In genomic region chr18:39241534-39241933, GRCh38 we compare ENCODE assay signal across 1 cellular context.
TF ChIP-seq lines count a peak whose summit lies in the region.

No MANE protein-coding gene starts in this region.

TF ChIP-seq in HepG2, 621 proteins besides CTCF, POLR2A, EP300 and RAD21 (continued from another document and continues in another):
- TF ChIP-seq, protein P1, sequence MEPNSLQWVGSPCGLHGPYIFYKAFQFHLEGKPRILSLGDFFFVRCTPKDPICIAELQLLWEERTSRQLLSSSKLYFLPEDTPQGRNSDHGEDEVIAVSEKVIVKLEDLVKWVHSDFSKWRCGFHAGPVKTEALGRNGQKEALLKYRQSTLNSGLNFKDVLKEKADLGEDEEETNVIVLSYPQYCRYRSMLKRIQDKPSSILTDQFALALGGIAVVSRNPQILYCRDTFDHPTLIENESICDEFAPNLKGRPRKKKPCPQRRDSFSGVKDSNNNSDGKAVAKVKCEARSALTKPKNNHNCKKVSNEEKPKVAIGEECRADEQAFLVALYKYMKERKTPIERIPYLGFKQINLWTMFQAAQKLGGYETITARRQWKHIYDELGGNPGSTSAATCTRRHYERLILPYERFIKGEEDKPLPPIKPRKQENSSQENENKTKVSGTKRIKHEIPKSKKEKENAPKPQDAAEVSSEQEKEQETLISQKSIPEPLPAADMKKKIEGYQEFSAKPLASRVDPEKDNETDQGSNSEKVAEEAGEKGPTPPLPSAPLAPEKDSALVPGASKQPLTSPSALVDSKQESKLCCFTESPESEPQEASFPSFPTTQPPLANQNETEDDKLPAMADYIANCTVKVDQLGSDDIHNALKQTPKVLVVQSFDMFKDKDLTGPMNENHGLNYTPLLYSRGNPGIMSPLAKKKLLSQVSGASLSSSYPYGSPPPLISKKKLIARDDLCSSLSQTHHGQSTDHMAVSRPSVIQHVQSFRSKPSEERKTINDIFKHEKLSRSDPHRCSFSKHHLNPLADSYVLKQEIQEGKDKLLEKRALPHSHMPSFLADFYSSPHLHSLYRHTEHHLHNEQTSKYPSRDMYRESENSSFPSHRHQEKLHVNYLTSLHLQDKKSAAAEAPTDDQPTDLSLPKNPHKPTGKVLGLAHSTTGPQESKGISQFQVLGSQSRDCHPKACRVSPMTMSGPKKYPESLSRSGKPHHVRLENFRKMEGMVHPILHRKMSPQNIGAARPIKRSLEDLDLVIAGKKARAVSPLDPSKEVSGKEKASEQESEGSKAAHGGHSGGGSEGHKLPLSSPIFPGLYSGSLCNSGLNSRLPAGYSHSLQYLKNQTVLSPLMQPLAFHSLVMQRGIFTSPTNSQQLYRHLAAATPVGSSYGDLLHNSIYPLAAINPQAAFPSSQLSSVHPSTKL (CRISPR knock-in tag; IDR thresholded peaks at IDR 0.05), result peak; percentile 94
- TF ChIP-seq RBM39 (IDR thresholded peaks at IDR 0.05; ENCODE audit: low read depth, low read length, poor library complexity, severe bottlenecking) (no peak), MTA3 (CRISPR knock-in tag; IDR thresholded peaks at IDR 0.05) (no peak), FOXC1 (CRISPR knock-in tag; IDR thresholded peaks at IDR 0.05; ENCODE audit: borderline replicate concordance) (no peak), ZFP37 (CRISPR knock-in tag; IDR thresholded peaks at IDR 0.05; ENCODE audit: borderline replicate concordance) (no peak), TCF12 (IDR thresholded peaks at IDR 0.05) (no peak), TCF12 (CRISPR knock-in tag; IDR thresholded peaks at IDR 0.05) (no peak), ZNF44 (CRISPR knock-in tag; IDR thresholded peaks at IDR 0.05) (no peak), HNF4G (IDR thresholded peaks at IDR 0.05; ENCODE audit: borderline replicate concordance, low read depth, low read length) (peak; percentile 85), HNF4G (CRISPR knock-in tag; IDR thresholded peaks at IDR 0.05; ENCODE audit: borderline replicate concordance, low read depth) (no peak), ETV5 (CRISPR knock-in tag; IDR thresholded peaks at IDR 0.05; ENCODE audit: borderline replicate concordance) (no peak), MXD4 (CRISPR knock-in tag; IDR thresholded peaks at IDR 0.05) (no peak), TFDP2 (CRISPR knock-in tag; IDR thresholded peaks at IDR 0.05) (no peak), GTF2F1 (IDR thresholded peaks at IDR 0.05; ENCODE audit: low read length) (no peak), YEATS4 (CRISPR knock-in tag; IDR thresholded peaks at IDR 0.05; ENCODE audit: borderline replicate concordance) (no peak), MAFK (conservative IDR thresholded peaks at IDR 0.05 in 1 of 2, IDR thresholded peaks at IDR 0.05 in 1 of 2; ENCODE audit: low read length in 2 of 2) (no peak), ATAD3A (CRISPR knock-in tag; IDR thresholded peaks at IDR 0.05) (no peak), AHR (CRISPR knock-in tag; IDR thresholded peaks at IDR 0.05) (no peak), MAF1 (CRISPR knock-in tag; IDR thresholded peaks at IDR 0.05; ENCODE audit: borderline replicate concordance) (no peak), HNF1A (IDR thresholded peaks at IDR 0.05; ENCODE audit: low read depth) (no peak), HNF1A (CRISPR knock-in tag; IDR thresholded peaks at IDR 0.05; ENCODE audit: borderline replicate concordance) (peak; percentile 32; the same call in 1 of the 2 replicates), ZFP36L1 (CRISPR knock-in tag; IDR thresholded peaks at IDR 0.05) (no peak), TBX3 (IDR thresholded peaks at IDR 0.05; ENCODE audit: borderline replicate concordance) (peak; percentile 79; the same call in 1 of the 2 replicates), FOXO1 (CRISPR knock-in tag; IDR thresholded peaks at IDR 0.05) (peak; percentile 70; the same call in 1 of the 2 replicates), TP53 (CRISPR knock-in tag; conservative IDR thresholded peaks at IDR 0.05) (no peak), ZNF235 (CRISPR knock-in tag; IDR thresholded peaks at IDR 0.05; ENCODE audit: borderline replicate concordance) (no peak), ZBTB20 (CRISPR knock-in tag; IDR thresholded peaks at IDR 0.05; ENCODE audit: borderline replicate concordance, low read depth) (peak; percentile 93; the same call in 1 of the 2 replicates), FOXK1 (CRISPR knock-in tag; IDR thresholded peaks at IDR 0.05; ENCODE audit: borderline replicate concordance, low read depth) (peak; percentile 28; the same call in 1 of the 2 replicates), ZNF3 (CRISPR knock-in tag; IDR thresholded peaks at IDR 0.05) (no peak), PITX1 (CRISPR knock-in tag; IDR thresholded peaks at IDR 0.05) (no peak), ZNF546 (CRISPR knock-in tag; conservative IDR thresholded peaks at IDR 0.05) (no peak), TFDP1 (CRISPR knock-in tag; IDR thresholded peaks at IDR 0.05; ENCODE audit: borderline replicate concordance) (no peak), ZNF136 (CRISPR knock-in tag; IDR thresholded peaks at IDR 0.05; ENCODE audit: low read depth) (no peak), SOX6 (IDR thresholded peaks at IDR 0.05) (no peak), SOX6 (CRISPR knock-in tag; IDR thresholded peaks at IDR 0.05) (peak; percentile 95)
- TF ChIP-seq, protein P2, sequence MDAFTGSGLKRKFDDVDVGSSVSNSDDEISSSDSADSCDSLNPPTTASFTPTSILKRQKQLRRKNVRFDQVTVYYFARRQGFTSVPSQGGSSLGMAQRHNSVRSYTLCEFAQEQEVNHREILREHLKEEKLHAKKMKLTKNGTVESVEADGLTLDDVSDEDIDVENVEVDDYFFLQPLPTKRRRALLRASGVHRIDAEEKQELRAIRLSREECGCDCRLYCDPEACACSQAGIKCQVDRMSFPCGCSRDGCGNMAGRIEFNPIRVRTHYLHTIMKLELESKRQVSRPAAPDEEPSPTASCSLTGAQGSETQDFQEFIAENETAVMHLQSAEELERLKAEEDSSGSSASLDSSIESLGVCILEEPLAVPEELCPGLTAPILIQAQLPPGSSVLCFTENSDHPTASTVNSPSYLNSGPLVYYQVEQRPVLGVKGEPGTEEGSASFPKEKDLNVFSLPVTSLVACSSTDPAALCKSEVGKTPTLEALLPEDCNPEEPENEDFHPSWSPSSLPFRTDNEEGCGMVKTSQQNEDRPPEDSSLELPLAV (CRISPR knock-in tag; conservative IDR thresholded peaks at IDR 0.05; ENCODE audit: low read depth), result no peak
- TF ChIP-seq, protein P3, sequence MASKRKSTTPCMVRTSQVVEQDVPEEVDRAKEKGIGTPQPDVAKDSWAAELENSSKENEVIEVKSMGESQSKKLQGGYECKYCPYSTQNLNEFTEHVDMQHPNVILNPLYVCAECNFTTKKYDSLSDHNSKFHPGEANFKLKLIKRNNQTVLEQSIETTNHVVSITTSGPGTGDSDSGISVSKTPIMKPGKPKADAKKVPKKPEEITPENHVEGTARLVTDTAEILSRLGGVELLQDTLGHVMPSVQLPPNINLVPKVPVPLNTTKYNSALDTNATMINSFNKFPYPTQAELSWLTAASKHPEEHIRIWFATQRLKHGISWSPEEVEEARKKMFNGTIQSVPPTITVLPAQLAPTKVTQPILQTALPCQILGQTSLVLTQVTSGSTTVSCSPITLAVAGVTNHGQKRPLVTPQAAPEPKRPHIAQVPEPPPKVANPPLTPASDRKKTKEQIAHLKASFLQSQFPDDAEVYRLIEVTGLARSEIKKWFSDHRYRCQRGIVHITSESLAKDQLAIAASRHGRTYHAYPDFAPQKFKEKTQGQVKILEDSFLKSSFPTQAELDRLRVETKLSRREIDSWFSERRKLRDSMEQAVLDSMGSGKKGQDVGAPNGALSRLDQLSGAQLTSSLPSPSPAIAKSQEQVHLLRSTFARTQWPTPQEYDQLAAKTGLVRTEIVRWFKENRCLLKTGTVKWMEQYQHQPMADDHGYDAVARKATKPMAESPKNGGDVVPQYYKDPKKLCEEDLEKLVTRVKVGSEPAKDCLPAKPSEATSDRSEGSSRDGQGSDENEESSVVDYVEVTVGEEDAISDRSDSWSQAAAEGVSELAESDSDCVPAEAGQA (IDR thresholded peaks at IDR 0.05; ENCODE audit: low read depth), result no peak; the same call in 1 of the 2 replicates
- TF ChIP-seq, protein P3 (CRISPR knock-in tag; IDR thresholded peaks at IDR 0.05; ENCODE audit: borderline replicate concordance), result no peak
- TF ChIP-seq, protein P4, sequence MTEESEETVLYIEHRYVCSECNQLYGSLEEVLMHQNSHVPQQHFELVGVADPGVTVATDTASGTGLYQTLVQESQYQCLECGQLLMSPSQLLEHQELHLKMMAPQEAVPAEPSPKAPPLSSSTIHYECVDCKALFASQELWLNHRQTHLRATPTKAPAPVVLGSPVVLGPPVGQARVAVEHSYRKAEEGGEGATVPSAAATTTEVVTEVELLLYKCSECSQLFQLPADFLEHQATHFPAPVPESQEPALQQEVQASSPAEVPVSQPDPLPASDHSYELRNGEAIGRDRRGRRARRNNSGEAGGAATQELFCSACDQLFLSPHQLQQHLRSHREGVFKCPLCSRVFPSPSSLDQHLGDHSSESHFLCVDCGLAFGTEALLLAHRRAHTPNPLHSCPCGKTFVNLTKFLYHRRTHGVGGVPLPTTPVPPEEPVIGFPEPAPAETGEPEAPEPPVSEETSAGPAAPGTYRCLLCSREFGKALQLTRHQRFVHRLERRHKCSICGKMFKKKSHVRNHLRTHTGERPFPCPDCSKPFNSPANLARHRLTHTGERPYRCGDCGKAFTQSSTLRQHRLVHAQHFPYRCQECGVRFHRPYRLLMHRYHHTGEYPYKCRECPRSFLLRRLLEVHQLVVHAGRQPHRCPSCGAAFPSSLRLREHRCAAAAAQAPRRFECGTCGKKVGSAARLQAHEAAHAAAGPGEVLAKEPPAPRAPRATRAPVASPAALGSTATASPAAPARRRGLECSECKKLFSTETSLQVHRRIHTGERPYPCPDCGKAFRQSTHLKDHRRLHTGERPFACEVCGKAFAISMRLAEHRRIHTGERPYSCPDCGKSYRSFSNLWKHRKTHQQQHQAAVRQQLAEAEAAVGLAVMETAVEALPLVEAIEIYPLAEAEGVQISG (CRISPR knock-in tag; IDR thresholded peaks at IDR 0.05), result no peak
- TF ChIP-seq, protein P5, sequence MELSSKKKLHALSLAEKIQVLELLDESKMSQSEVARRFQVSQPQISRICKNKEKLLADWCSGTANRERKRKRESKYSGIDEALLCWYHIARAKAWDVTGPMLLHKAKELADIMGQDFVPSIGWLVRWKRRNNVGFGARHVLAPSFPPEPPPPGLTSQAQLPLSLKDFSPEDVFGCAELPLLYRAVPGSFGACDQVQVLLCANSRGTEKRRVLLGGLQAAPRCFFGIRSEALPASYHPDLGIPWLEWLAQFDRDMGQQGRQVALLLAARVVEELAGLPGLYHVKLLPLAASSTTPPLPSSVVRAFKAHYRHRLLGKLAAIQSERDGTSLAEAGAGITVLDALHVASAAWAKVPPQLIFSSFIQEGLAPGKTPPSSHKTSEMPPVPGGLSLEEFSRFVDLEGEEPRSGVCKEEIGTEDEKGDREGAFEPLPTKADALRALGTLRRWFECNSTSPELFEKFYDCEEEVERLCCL (CRISPR knock-in tag; IDR thresholded peaks at IDR 0.05; ENCODE audit: borderline replicate concordance), result no peak
